29 cellular contexts compared by ENCODE assay signal in the genomic region with DNA sequence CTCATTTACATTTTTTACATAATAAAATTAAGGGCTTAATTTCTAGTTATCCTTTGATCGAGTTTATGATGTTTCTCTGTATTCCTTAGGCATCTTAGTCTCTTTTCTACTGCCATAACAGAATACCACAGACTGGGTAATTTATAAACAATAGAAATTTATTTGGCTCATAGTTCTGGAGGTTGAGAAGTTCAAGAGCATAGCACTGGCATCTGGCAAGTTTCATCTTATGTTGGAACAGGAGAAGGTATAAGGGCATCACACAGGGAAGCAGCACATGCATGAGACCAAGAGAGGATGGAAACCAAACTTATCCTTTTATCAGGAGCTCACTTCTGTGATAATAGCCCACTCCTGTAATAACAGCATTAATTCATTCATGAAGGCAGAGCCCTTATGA.
DNase-seq lines count a peak whose midpoint lies in the region; FAIRE-seq lines count a peak whose summit lies in the region.
"Had no signal": no experiment of that assay in that cellular context is flagged by ENCODE, and none has a peak within 500 bp of the region (broad histone marks: within the 10 kb centered on the region; RNA-seq: fewer than 3 reads in every experiment).

No MANE protein-coding gene starts in this region.

- no peak overlapping the region for H3K27ac ChIP-seq in small intestine (ENCODE audit: low read depth in 1 of 2, low read length in 1 of 2)
- H3K27ac ChIP-seq: 22Rv1; A549; BLaER1; BLaER1 treated with 17β-estradiol and CSF1 and Interleukin-3, amounts not matched to agents 10 nM and 100 nM; C4-2B had no signal

- 64 to 71% (median 68%) methylated on average over 1 of the region's 1 CpG for WGBS in small intestine, 3 donors

- H3K4me1 ChIP-seq in small intestine (ENCODE audit: control insufficient read depth in 2 of 2, insufficient read depth in 1 of 2, low read depth in 1 of 2, low read length in 1 of 2), result no peaks in the 10 kb centered on the region
- H3K4me1 ChIP-seq: A549; BE2C; BLaER1; BLaER1 treated with 17β-estradiol and CSF1 and Interleukin-3, amounts not matched to agents 10 nM and 100 nM; Caco-2 had no signal

- no peaks in the 10 kb centered on the region for H3K9me3 ChIP-seq in small intestine (ENCODE audit: control insufficient read depth, low read depth)
- H3K9me3 ChIP-seq: A549; BE2C; BLaER1; BLaER1 treated with 17β-estradiol and CSF1 and Interleukin-3, amounts not matched to agents 10 nM and 100 nM; Caco-2 had no signal

- no peak overlapping the region for H3K4me3 ChIP-seq in small intestine (ENCODE audit: low read depth in 1 of 2, low read length in 2 of 2)
- H3K4me3 ChIP-seq: A549; BLaER1; BLaER1 treated with 17β-estradiol and CSF1 and Interleukin-3, amounts not matched to agents 10 nM and 100 nM had no signal

- no peaks in the 10 kb centered on the region for H3K27me3 ChIP-seq in small intestine (ENCODE audit: control insufficient read depth in 2 of 2, insufficient read depth in 2 of 2, low read length in 2 of 2)
- H3K27me3 ChIP-seq: BE2C; BLaER1; BLaER1 treated with 17β-estradiol and CSF1 and Interleukin-3, amounts not matched to agents 10 nM and 100 nM had no signal

- no peaks in the 10 kb centered on the region for H3K36me3 ChIP-seq in small intestine (ENCODE audit: control insufficient read depth in 2 of 2, insufficient read depth in 2 of 2, low read length in 2 of 2)
- H3K36me3 ChIP-seq: BE2C; BLaER1; BLaER1 treated with 17β-estradiol and CSF1 and Interleukin-3, amounts not matched to agents 10 nM and 100 nM had no signal

- DNase-seq in small intestine, result no peak
- DNase-seq in medulla oblongata (ENCODE audit: extremely low spot score), result no peak
- DNase-seq: 8988T; ACHN; AML-193; BE2C; C1 segment of cervical spinal cord; Caco-2; Calu3; CD4-positive, alpha-beta memory T cell; CD4-positive, alpha-beta T cell; CD4-positive, CD25-positive, alpha-beta regulatory T cell; CD8-positive, alpha-beta memory T cell; CD8-positive, alpha-beta T cell; COR-L47; DMS 273 treated with DMSO at 0.1 percent for 48 hours; DMS153; DMS53; DMS79; DMS79 treated with DMSO at 0.1 percent for 48 hours; DND-41; EL had no signal

- FAIRE-seq in small intestine (lab: Jason Lieb, UNC), result peak; percentile 39
- FAIRE-seq: A204.1, A549, D721Med had no signal
